8 cellular contexts compared by ENCODE assay signal in genomic region chr1:28642056-28642846, GRCh38.
DNase-seq lines count a peak whose midpoint lies in the region; ATAC-seq and TF ChIP-seq lines count a peak whose summit lies in the region.

No MANE protein-coding gene starts in this region.

- H3K27ac ChIP-seq in KOPT-K1 (ENCODE audit: low read depth, low read length, poor library complexity, severe bottlenecking): peak overlapping the region; percentile 90

- peak overlapping the region; percentile 93 to 98 for H3K4me3 Mint-ChIP-seq in stimulated activated naive CD8-positive, alpha-beta T cell treated with anti-CD3 and anti-CD28 coated beads, Interleukin-15, amount 100 ng/mL, for 72 hours

- H3K27ac Mint-ChIP-seq in stimulated activated naive CD8-positive, alpha-beta T cell treated with anti-CD3 and anti-CD28 coated beads, Interleukin-15, amount 100 ng/mL, for 72 hours: peak overlapping the region; percentile 98 to 100

- no peaks in the 10 kb centered on the region for H3K9me3 Mint-ChIP-seq in stimulated activated naive CD8-positive, alpha-beta T cell treated with anti-CD3 and anti-CD28 coated beads, Interleukin-15, amount 100 ng/mL, for 72 hours

- no peaks in the 10 kb centered on the region for H3K27me3 Mint-ChIP-seq in stimulated activated naive CD8-positive, alpha-beta T cell treated with anti-CD3 and anti-CD28 coated beads, Interleukin-15, amount 100 ng/mL, for 72 hours

- no peaks in the 10 kb centered on the region for H3K36me3 ChIP-seq in KOPT-K1 (ENCODE audit: insufficient read depth, low read length)

- peak; percentile 12 for ATAC-seq in GM19455 (IDR thresholded peaks at IDR 0.05; ENCODE audit: unreplicated experiment)
- peak; percentile 32 for ATAC-seq in stimulated activated naive CD8-positive, alpha-beta T cell treated with anti-CD3 and anti-CD28 coated beads, Interleukin-15, amount 100 ng/mL, for 72 hours

- DNase-seq in AG10803 (ENCODE audit: low read depth) (no peak), astrocyte of the cerebellum (ENCODE audit: low read depth) (no peak), iris pigment epithelial cell (ENCODE audit: low read depth) (peak; percentile 41), cortex of kidney (lab: John Stamatoyannopoulos, UW) (no peak), NCI-H1105 (lab: John Stamatoyannopoulos, UW) (no peak)
- DNase-seq in stimulated activated naive CD8-positive, alpha-beta T cell treated with anti-CD3 and anti-CD28 coated beads, Interleukin-15, amount 100 ng/mL, for 72 hours: no peak

- in situ Hi-C loops in astrocyte of the cerebellum (cut with HindIII; ENCODE audit: low sequenced_read_pairs): no loop called here

- H3K9me3 ChIP-seq in KOPT-K1 (ENCODE audit: insufficient read depth, low read length, poor library complexity, severe bottlenecking): no peaks in the 10 kb centered on the region

- H3K4me1 Mint-ChIP-seq in stimulated activated naive CD8-positive, alpha-beta T cell treated with anti-CD3 and anti-CD28 coated beads, Interleukin-15, amount 100 ng/mL, for 72 hours: peaks cover 60% of the 10 kb centered on the region

- H3K4me3 ChIP-seq in AG10803 (ENCODE audit: low read length) (peak overlapping the region; percentile 98), astrocyte of the cerebellum (ENCODE audit: low read depth, low read length) (peak overlapping the region; percentile 87)

- no peak for TF ChIP-seq CTCF in AG10803 (conservative IDR thresholded peaks at IDR 0.05; ENCODE audit: low read length)
- TF ChIP-seq CTCF in astrocyte of the cerebellum (IDR thresholded peaks at IDR 0.05; ENCODE audit: low read depth, low read length, missing control alignments): no peak
